ENCODE assay signal across 30 cellular contexts in the genomic region with DNA sequence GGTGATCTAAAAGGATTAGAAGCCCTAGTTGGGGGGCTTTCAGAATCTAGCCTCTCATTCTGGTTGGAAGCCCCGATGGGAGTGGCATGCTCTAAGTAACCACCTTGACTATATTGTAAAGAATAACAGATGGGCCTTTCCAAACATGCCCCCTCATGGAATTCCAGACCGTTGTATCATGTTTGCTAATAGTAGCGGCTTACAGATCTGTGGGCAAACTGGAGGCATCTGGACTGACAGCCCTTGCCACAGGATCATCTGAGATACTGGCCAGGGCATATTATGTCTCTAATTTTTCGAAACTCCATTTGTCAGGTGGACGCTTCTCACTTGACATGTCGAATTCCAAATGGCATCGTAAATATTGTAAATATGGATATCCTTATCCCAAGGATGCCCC.
"Had no signal": no experiment of that assay in that cellular context is flagged by ENCODE, and none has a peak within 500 bp of the region (broad histone marks: within the 10 kb centered on the region; RNA-seq: fewer than 3 reads in every experiment).

No MANE protein-coding gene starts in this region.

- H3K27ac ChIP-seq: adrenal gland, KMS-11, SJCRH30, SK-N-MC had no signal

- H3K4me1 ChIP-seq: SJCRH30 had no signal

- H3K9me3 ChIP-seq: adrenal gland, SJCRH30 had no signal

- H3K4me3 ChIP-seq: adrenal gland, SJCRH30, SK-N-MC had no signal

- H3K27me3 ChIP-seq: adrenal gland, SJCRH30 had no signal

- H3K36me3 ChIP-seq: adrenal gland, SJCRH30 had no signal

- ATAC-seq: activated naive CD4-positive, alpha-beta T cell treated with anti-CD3 and anti-CD28 coated beads, Interleukin-2, amount 50 U/mL, for 72 hours; activated T-cell treated with anti-CD3 and anti-CD28 coated beads, Interleukin-2, amount 50 U/mL, for 4 hours; Panc1; WTC11 had no signal

- DNase-seq: activated CD4-positive, alpha-beta memory T cell treated with anti-CD3 and anti-CD28 coated beads for 36 hours; activated CD4-positive, alpha-beta T cell treated with anti-CD3 and anti-CD28 coated beads for 4 hours; activated CD4-positive, alpha-beta T cell treated with anti-CD3 and anti-CD28 coated beads, Interleukin-2, amount 50 U/mL, for 1 hour; activated CD4-positive, CD25-positive, alpha-beta regulatory T cell treated with anti-CD3 and anti-CD28 coated beads, Interleukin-2, amount 50 U/mL, for 72 hours; activated CD8-positive, alpha-beta memory T cell treated with anti-CD3 and anti-CD28 coated beads, Interleukin-2, amount 50 U/mL, for 4 hours; activated gamma-delta T cell treated with Interleukin-2 at 50 U/mL for 16 hours; activated naive CD4-positive, alpha-beta T cell treated with anti-CD3 and anti-CD28 coated beads for 36 hours; activated T-cell treated with anti-CD3 and anti-CD28 coated beads for 4 hours; activated T-cell treated with anti-CD3 and anti-CD28 coated beads, Interleukin-2, amount 50 U/mL, for 4 hours; adrenal gland; anterior cingulate cortex; central memory CD4-positive, alpha-beta T cell; MM.1S; NCI-H1092 treated with DMSO at 0.1 percent for 48 hours; NCI-H1417; NCI-H146; NCI-H187; NCI-H2029 treated with DMSO at 0.1 percent for 48 hours; NCI-H2107; NCI-H226; NCI-H446 treated with DMSO at 0.1 percent for 48 hours; NCI-H524; NCI-H774; SHP77; SJCRH30 had no signal
